In genomic region chr12:94832780-94833760, GRCh38 we compare ENCODE assay signal across 8 cellular contexts.
DNase-seq lines count a peak whose midpoint lies in the region; ATAC-seq and TF ChIP-seq lines count a peak whose summit lies in the region.

No MANE protein-coding gene starts in this region.

- peak overlapping the region; percentile 67 for H4K91ac ChIP-seq in trophoblast cell (ENCODE audit: low read depth, low read length)

- H3K27me3 ChIP-seq in trophoblast cell (ENCODE audit: insufficient read depth, low read length) (no peaks in the 10 kb centered on the region), tibial artery (no peaks in the 10 kb centered on the region)

- peak overlapping the region; percentile 32 for H2AK5ac ChIP-seq in trophoblast cell (ENCODE audit: low read length)

- peak overlapping the region; percentile 46 for H3K4me2 ChIP-seq in trophoblast cell (ENCODE audit: low read length)

- peak overlapping the region; percentile 54 for H2AFZ ChIP-seq in trophoblast cell (ENCODE audit: insufficient read depth, low read length, poor library complexity)

- no peaks in the 10 kb centered on the region for H3K36me3 ChIP-seq in trophoblast cell (ENCODE audit: control insufficient read depth in 1 of 2, insufficient read depth in 2 of 2, low read length in 2 of 2)
- H3K36me3 ChIP-seq in tibial artery: no peaks in the 10 kb centered on the region

- peak overlapping the region; percentile 61 for H2BK120ac ChIP-seq in trophoblast cell (ENCODE audit: insufficient read depth, low read length, poor library complexity)

- peak overlapping the region; percentile 67 for H3K18ac ChIP-seq in trophoblast cell (ENCODE audit: low read length)

- peak overlapping the region; percentile 56 for H3K14ac ChIP-seq in trophoblast cell (ENCODE audit: low read length)

- intact Hi-C loops in tibial artery (cut with DNase I; ENCODE audit: low total_unique reads): no loop called here

- peaks cover 23% of the 10 kb centered on the region for H3K79me1 ChIP-seq in trophoblast cell (ENCODE audit: low read length)

- peak; percentile 93 for DNase-seq in ELF-1 (ENCODE audit: low read depth, low spot score)
- peak; percentile 60 for DNase-seq in NCI-H510A treated with DMSO at 0.1 percent for 48 hours (lab: John Stamatoyannopoulos, UW)
- DNase-seq in fibroblast of pulmonary artery (ENCODE audit: low read depth): peak; percentile 23
- peak in 1 of 2 donors; percentile 21 for DNase-seq in trophoblast cell
- DNase-seq in stimulated activated CD8-positive, alpha-beta memory T cell treated with anti-CD3 and anti-CD28 coated beads, Interleukin-4, amount 100 ng/mL, for 48 hours: no peak
- no peak for DNase-seq in tibial artery

- WGBS in trophoblast cell (ENCODE audit: extremely low coverage, insufficient coverage, insufficient read length): no CpG with 5 or more reads among the region's 17 CpGs

- H2BK5ac ChIP-seq in trophoblast cell (ENCODE audit: low read depth, low read length, poor library complexity): peak overlapping the region; percentile 44

- peak overlapping the region; percentile 43 for H4K8ac ChIP-seq in trophoblast cell (ENCODE audit: low read depth, low read length)

- peaks cover 20 to 28% of the 10 kb centered on the region in 2 experiments for H3K4me1 ChIP-seq in trophoblast cell (ENCODE audit: control insufficient read depth in 1 of 2, insufficient read depth in 2 of 2, low read length in 2 of 2)
- peaks cover 0 to 7% (median 0%) of the 10 kb centered on the region in 4 donors for H3K4me1 ChIP-seq in tibial artery

- no peak overlapping the region for H3K23ac ChIP-seq in trophoblast cell (ENCODE audit: low read length)

- H2BK12ac ChIP-seq in trophoblast cell (ENCODE audit: low read length): peak overlapping the region; percentile 80

- H3K27ac ChIP-seq in trophoblast cell (ENCODE audit: low read depth, low read length): peak overlapping the region; percentile 96
- no peak overlapping the region for H3K27ac ChIP-seq in tibial artery

- H3K9me3 ChIP-seq in trophoblast cell (ENCODE audit: insufficient read depth, low read depth, low read length) (peaks cover 3% of the 10 kb centered on the region), tibial artery (no peaks in the 10 kb centered on the region)

- no peak for ATAC-seq in HG03457 (IDR thresholded peaks at IDR 0.05; ENCODE audit: unreplicated experiment)
- ATAC-seq in HG03097 (IDR thresholded peaks at IDR 0.05; ENCODE audit: low FRiP score, unreplicated experiment): no peak

- peak overlapping the region; percentile 31 for H3K4ac ChIP-seq in trophoblast cell (ENCODE audit: low read depth, low read length)

- H3K79me2 ChIP-seq in trophoblast cell (ENCODE audit: control insufficient read depth, insufficient read depth, low read length, poor library complexity): peaks cover 10% of the 10 kb centered on the region

- H3K9ac ChIP-seq in trophoblast cell (ENCODE audit: low read length): no peak overlapping the region

- H4K12ac ChIP-seq in trophoblast cell (ENCODE audit: low read depth, low read length): no peak overlapping the region

- TF ChIP-seq CTCF in fibroblast of pulmonary artery (IDR thresholded peaks at IDR 0.05; ENCODE audit: low read length, missing control alignments): no peak
- no peak for TF ChIP-seq CTCF in tibial artery (IDR thresholded peaks at IDR 0.05)

- H3K4me3 ChIP-seq in fibroblast of pulmonary artery (replicated peaks; ENCODE audit: low read depth, low read length): no peak overlapping the region
- no peak overlapping the region for H3K4me3 ChIP-seq in trophoblast cell (ENCODE audit: low read depth, low read length)
- H3K4me3 ChIP-seq in tibial artery: no peak overlapping the region

Comparison
In these comparisons a context has a peak if more than half of its experiments do, and no peak if none do; other contexts are left out.
1. DNase-seq: peak in ELF-1 (single experiment), NCI-H510A treated with DMSO at 0.1 percent for 48 hours (single experiment) and fibroblast of pulmonary artery (single experiment); none in stimulated activated CD8-positive, alpha-beta memory T cell treated with anti-CD3 and anti-CD28 coated beads, Interleukin-4, amount 100 ng/mL, for 48 hours (single experiment) and tibial artery (0 of 2).